In the genomic region with DNA sequence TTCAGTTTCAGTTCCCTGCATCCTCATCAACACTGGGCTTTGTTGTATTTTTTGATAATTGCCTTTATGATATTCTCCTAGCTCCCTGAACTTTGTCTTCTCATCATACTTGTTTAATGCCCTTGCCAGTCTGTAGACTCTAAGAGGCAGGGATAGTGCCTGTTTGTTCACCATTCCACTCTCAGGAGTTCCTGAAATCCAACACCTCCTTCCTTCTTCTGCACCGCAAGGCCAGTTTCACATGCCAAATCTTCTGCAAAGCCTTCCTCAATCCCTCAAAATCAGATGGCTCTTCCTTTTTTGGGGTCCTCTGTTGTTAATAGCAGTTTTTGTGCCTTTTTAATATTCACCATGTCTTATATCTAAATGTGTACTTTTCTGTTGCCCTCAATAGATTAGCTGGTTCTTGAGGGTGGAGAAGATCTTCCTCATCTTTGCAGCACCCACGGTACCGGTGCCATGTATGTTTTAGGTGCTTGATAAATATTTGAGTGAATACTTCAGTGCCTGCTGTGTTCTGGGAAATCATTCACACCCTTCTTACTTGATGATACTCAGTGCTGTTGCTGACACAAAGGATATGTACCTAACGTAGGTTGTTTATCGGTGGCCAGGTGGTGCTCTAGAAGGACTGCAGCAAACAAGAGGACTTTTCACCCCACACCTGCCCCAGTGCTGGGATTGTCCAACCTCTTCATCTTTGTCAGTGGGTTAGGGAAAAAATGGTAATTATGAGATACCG, we compare ENCODE assay signal across 1 cellular context.
TF ChIP-seq lines count a peak whose summit lies in the region.

No MANE protein-coding gene starts in this region.

TF ChIP-seq in GM23338, 12 proteins besides CTCF, POLR2A, EP300 and RAD21 (continued from another document):
- TF ChIP-seq, protein P1, sequence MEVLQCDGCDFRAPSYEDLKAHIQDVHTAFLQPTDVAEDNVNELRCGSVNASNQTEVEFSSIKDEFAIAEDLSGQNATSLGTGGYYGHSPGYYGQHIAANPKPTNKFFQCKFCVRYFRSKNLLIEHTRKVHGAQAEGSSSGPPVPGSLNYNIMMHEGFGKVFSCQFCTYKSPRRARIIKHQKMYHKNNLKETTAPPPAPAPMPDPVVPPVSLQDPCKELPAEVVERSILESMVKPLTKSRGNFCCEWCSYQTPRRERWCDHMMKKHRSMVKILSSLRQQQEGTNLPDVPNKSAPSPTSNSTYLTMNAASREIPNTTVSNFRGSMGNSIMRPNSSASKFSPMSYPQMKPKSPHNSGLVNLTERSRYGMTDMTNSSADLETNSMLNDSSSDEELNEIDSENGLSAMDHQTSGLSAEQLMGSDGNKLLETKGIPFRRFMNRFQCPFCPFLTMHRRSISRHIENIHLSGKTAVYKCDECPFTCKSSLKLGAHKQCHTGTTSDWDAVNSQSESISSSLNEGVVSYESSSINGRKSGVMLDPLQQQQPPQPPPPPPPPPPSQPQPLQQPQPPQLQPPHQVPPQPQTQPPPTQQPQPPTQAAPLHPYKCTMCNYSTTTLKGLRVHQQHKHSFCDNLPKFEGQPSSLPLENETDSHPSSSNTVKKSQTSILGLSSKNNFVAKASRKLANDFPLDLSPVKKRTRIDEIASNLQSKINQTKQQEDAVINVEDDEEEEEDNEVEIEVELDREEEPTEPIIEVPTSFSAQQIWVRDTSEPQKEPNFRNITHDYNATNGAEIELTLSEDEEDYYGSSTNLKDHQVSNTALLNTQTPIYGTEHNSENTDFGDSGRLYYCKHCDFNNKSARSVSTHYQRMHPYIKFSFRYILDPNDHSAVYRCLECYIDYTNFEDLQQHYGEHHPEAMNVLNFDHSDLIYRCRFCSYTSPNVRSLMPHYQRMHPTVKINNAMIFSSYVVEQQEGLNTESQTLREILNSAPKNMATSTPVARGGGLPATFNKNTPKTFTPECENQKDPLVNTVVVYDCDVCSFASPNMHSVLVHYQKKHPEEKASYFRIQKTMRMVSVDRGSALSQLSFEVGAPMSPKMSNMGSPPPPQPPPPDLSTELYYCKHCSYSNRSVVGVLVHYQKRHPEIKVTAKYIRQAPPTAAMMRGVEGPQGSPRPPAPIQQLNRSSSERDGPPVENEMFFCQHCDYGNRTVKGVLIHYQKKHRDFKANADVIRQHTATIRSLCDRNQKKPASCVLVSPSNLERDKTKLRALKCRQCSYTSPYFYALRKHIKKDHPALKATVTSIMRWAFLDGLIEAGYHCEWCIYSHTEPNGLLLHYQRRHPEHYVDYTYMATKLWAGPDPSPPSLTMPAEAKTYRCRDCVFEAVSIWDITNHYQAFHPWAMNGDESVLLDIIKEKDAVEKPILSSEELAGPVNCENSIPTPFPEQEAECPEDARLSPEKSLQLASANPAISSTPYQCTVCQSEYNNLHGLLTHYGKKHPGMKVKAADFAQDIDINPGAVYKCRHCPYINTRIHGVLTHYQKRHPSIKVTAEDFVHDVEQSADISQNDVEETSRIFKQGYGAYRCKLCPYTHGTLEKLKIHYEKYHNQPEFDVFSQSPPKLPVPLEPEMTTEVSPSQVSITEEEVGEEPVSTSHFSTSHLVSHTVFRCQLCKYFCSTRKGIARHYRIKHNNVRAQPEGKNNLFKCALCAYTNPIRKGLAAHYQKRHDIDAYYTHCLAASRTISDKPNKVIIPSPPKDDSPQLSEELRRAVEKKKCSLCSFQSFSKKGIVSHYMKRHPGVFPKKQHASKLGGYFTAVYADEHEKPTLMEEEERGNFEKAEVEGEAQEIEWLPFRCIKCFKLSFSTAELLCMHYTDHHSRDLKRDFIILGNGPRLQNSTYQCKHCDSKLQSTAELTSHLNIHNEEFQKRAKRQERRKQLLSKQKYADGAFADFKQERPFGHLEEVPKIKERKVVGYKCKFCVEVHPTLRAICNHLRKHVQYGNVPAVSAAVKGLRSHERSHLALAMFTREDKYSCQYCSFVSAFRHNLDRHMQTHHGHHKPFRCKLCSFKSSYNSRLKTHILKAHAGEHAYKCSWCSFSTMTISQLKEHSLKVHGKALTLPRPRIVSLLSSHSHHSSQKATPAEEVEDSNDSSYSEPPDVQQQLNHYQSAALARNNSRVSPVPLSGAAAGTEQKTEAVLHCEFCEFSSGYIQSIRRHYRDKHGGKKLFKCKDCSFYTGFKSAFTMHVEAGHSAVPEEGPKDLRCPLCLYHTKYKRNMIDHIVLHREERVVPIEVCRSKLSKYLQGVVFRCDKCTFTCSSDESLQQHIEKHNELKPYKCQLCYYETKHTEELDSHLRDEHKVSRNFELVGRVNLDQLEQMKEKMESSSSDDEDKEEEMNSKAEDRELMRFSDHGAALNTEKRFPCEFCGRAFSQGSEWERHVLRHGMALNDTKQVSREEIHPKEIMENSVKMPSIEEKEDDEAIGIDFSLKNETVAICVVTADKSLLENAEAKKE (CRISPR knock-in tag; IDR thresholded peaks at IDR 0.05) = no peak
